26 cellular contexts compared by ENCODE assay signal in genomic region chr18:36568487-36568886, GRCh38.
"Had no signal": no experiment of that assay in that cellular context is flagged by ENCODE, and none has a peak within 500 bp of the region (broad histone marks: within the 10 kb centered on the region; RNA-seq: fewer than 3 reads in every experiment).

No MANE protein-coding gene starts in this region.

- H3K27me3 ChIP-seq: ascending aorta, brain microvascular endothelial cell, colonic mucosa, dorsolateral prefrontal cortex, esophagus squamous epithelium, right lobe of liver, transverse colon, uterus had no signal

- H3K9me3 Mint-ChIP-seq: activated naive CD4-positive, alpha-beta T cell treated with anti-CD3 and anti-CD28 coated beads, Interleukin-2, amount 50 U/mL, for 72 hours; activated T-cell treated with anti-CD3 and anti-CD28 coated beads, Interleukin-2, amount 50 U/mL, for 24 hours; activated T-helper 17 cell treated with anti-CD3 and anti-CD28 coated beads, Interleukin-2, amount 50 U/mL, for 72 hours; effector memory CD8-positive, alpha-beta T cell; neural crest cell; stimulated activated memory B cell treated with anti-CD40 and anti-IgM and Interleukin-4, amounts not matched to agents 10 μg/mL and 1 μg/mL and 100 μg/mL, for 72 hours; T-helper 2 cell treated with Interferon-gamma antibody and Interleukin-4, amounts not matched to agents 5 μg/mL and 100 μg/mL, for 36 hours had no signal

- FAIRE-seq: small intestine, TTC549 had no signal

- H3K4me1 Mint-ChIP-seq: activated T-helper 17 cell treated with anti-CD3 and anti-CD28 coated beads, Interleukin-2, amount 50 U/mL, for 72 hours; stimulated activated memory B cell treated with anti-CD40 and anti-IgM and Interleukin-4, amounts not matched to agents 10 μg/mL and 1 μg/mL and 100 μg/mL, for 72 hours had no signal

- H3K36me3 ChIP-seq: ascending aorta, brain microvascular endothelial cell, colonic mucosa, esophagus squamous epithelium, right lobe of liver, transverse colon, uterus, WERI-Rb-1 had no signal

- H3K4me3 Mint-ChIP-seq: activated T-cell treated with anti-CD3 and anti-CD28 coated beads, Interleukin-2, amount 50 U/mL, for 24 hours; activated T-helper 17 cell treated with anti-CD3 and anti-CD28 coated beads, Interleukin-2, amount 50 U/mL, for 72 hours; effector memory CD8-positive, alpha-beta T cell; naive thymus-derived CD4-positive, alpha-beta T cell; neural crest cell; stimulated activated memory B cell treated with anti-CD40 and anti-IgM and Interleukin-4, amounts not matched to agents 10 μg/mL and 1 μg/mL and 100 μg/mL, for 72 hours; T-helper 2 cell treated with Interferon-gamma antibody and Interleukin-4, amounts not matched to agents 5 μg/mL and 100 μg/mL, for 36 hours had no signal

- H3K27ac Mint-ChIP-seq: activated naive CD4-positive, alpha-beta T cell treated with anti-CD3 and anti-CD28 coated beads, Interleukin-2, amount 50 U/mL, for 72 hours; activated T-cell treated with anti-CD3 and anti-CD28 coated beads, Interleukin-2, amount 50 U/mL, for 24 hours; activated T-helper 17 cell treated with anti-CD3 and anti-CD28 coated beads, Interleukin-2, amount 50 U/mL, for 72 hours; effector memory CD8-positive, alpha-beta T cell; naive thymus-derived CD4-positive, alpha-beta T cell; stimulated activated memory B cell treated with anti-CD40 and anti-IgM and Interleukin-4, amounts not matched to agents 10 μg/mL and 1 μg/mL and 100 μg/mL, for 72 hours; T-helper 2 cell treated with Interferon-gamma antibody and Interleukin-4, amounts not matched to agents 5 μg/mL and 100 μg/mL, for 36 hours had no signal

- H3K4me3 ChIP-seq: ascending aorta, colonic mucosa, dorsolateral prefrontal cortex, esophagus squamous epithelium, right lobe of liver, transverse colon, uterus had no signal

- H3K36me3 Mint-ChIP-seq: activated naive CD4-positive, alpha-beta T cell treated with anti-CD3 and anti-CD28 coated beads, Interleukin-2, amount 50 U/mL, for 72 hours; naive thymus-derived CD4-positive, alpha-beta T cell; stimulated activated memory B cell treated with anti-CD40 and anti-IgM and Interleukin-4, amounts not matched to agents 10 μg/mL and 1 μg/mL and 100 μg/mL, for 72 hours had no signal

- ATAC-seq: activated naive CD4-positive, alpha-beta T cell treated with anti-CD3 and anti-CD28 coated beads, Interleukin-2, amount 50 U/mL, for 72 hours; activated T-helper 17 cell treated with anti-CD3 and anti-CD28 coated beads, Interleukin-2, amount 50 U/mL, for 72 hours; effector memory CD8-positive, alpha-beta T cell; left lobe of liver; naive thymus-derived CD4-positive, alpha-beta T cell; stimulated activated memory B cell treated with anti-CD40 and anti-IgM and Interleukin-4, amounts not matched to agents 10 μg/mL and 1 μg/mL and 100 μg/mL, for 72 hours had no signal

- DNase-seq: activated CD4-positive, alpha-beta T cell treated with anti-CD3 and anti-CD28 coated beads, Interleukin-2, amount 50 U/mL, for 1 hour; activated CD4-positive, CD25-positive, alpha-beta regulatory T cell treated with anti-CD3 and anti-CD28 coated beads, Interleukin-2, amount 50 U/mL, for 72 hours; activated CD8-positive, alpha-beta memory T cell treated with anti-CD3 and anti-CD28 coated beads for 24 hours; activated CD8-positive, alpha-beta memory T cell treated with anti-CD3 and anti-CD28 coated beads, Interleukin-2, amount 50 U/mL, for 4 hours; activated T-cell treated with anti-CD3 and anti-CD28 coated beads, Interleukin-2, amount 50 U/mL, for 24 hours; brain microvascular endothelial cell; colonic mucosa; dorsolateral prefrontal cortex; effector memory CD8-positive, alpha-beta T cell; esophagus squamous epithelium; naive thymus-derived CD4-positive, alpha-beta T cell; occipital lobe; right lobe of liver; small intestine; stimulated activated CD4-positive, alpha-beta T cell treated with anti-CD3 and anti-CD28 coated beads, Interleukin-15, amount 100 ng/mL, for 24 hours; transverse colon; uterus; WERI-Rb-1 had no signal
